ENCODE assay signal across 28 cellular contexts in genomic region chr1:46820560-46821060, GRCh38. TPM values are rescaled to one million over a fixed set of nuclear protein-coding genes. Genes with fewer than 3 reads are reported as not detected.
DNase-seq lines count a peak whose midpoint lies in the region; ATAC-seq, FAIRE-seq and TF ChIP-seq lines count a peak whose summit lies in the region.
"Had no signal": no experiment of that assay in that cellular context is flagged by ENCODE, and none has a peak within 500 bp of the region (broad histone marks: within the 10 kb centered on the region; RNA-seq: fewer than 3 reads in every experiment).

No MANE protein-coding gene starts in this region.

- no peaks in the 10 kb centered on the region for H3K27me3 Mint-ChIP-seq in osteocyte (ENCODE audit: unreplicated experiment)

- no peaks in the 10 kb centered on the region for H3K4me1 Mint-ChIP-seq in osteocyte (ENCODE audit: unreplicated experiment)
- H3K4me1 Mint-ChIP-seq: IgD-negative memory B cell had no signal

- ATAC-seq in heart right ventricle, result peak in 7 of 8 donors; percentile 72 to 87 (median 79)
- no peak for ATAC-seq in HG03039 (IDR thresholded peaks at IDR 0.05; ENCODE audit: unreplicated experiment)
- ATAC-seq: stimulated activated naive CD8-positive, alpha-beta T cell treated with anti-CD3 and anti-CD28 coated beads, Interleukin-15, Interleukin-2, amounts not matched to agents 100 U/mL and 50 U/mL, for 24 hours; WTC11 had no signal

- no peak overlapping the region for H3K4me3 Mint-ChIP-seq in osteocyte (ENCODE audit: unreplicated experiment)
- H3K4me3 Mint-ChIP-seq: IgD-negative memory B cell, natural killer cell, WTC11 had no signal

- H3K4me3 ChIP-seq in heart right ventricle, result no peak overlapping the region
- H3K4me3 ChIP-seq: right lobe of liver, tibial artery had no signal

- no peaks in the 10 kb centered on the region for H3K9me3 Mint-ChIP-seq in osteocyte (ENCODE audit: unreplicated experiment)
- H3K9me3 Mint-ChIP-seq: IgD-negative memory B cell, natural killer cell had no signal

- DNase-seq in DMS79 treated with DMSO at 0.1 percent for 48 hours (lab: John Stamatoyannopoulos, UW) (peak; percentile 75), NCI-H2196 (lab: John Stamatoyannopoulos, UW; ENCODE audit: unreplicated experiment) (peak; percentile 14), heart right ventricle (peak; percentile 27 to 40), osteocyte (ENCODE audit: extremely low spot score, unreplicated experiment) (peak; percentile 66), HTR-8/SVneo (ENCODE audit: insufficient read length, low spot score) (no peak), NCI-H2107 (lab: John Stamatoyannopoulos, UW) (no peak), D341Med (ENCODE audit: low spot score) (no peak)
- DNase-seq: activated CD4-positive, alpha-beta T cell treated with anti-CD3 and anti-CD28 coated beads, Interleukin-2, amount 50 U/mL, for 4 hours; activated CD8-positive, alpha-beta memory T cell treated with anti-CD3 and anti-CD28 coated beads, Interleukin-2, amount 50 U/mL, for 4 hours; activated naive CD4-positive, alpha-beta T cell treated with anti-CD3 and anti-CD28 coated beads, Interleukin-2, amount 50 U/mL, for 16 hours; amygdala; C1 segment of cervical spinal cord; caudate nucleus; natural killer cell; NCI-H226; NCI-H82; OCI-M1; right lobe of liver; stimulated activated naive CD8-positive, alpha-beta T cell treated with anti-CD3 and anti-CD28 coated beads, Interleukin-15, Interleukin-2, amounts not matched to agents 100 U/mL and 50 U/mL, for 24 hours; SW 1271; T1000; tibial artery had no signal

- no peaks in the 10 kb centered on the region for H3K36me3 ChIP-seq in heart right ventricle
- H3K36me3 ChIP-seq: right lobe of liver had no signal

- peaks cover 0 to 4% (median 0%) of the 10 kb centered on the region in 11 donors for H3K9me3 ChIP-seq in heart right ventricle
- H3K9me3 ChIP-seq: right lobe of liver, tibial artery had no signal

- H3K27ac ChIP-seq in heart right ventricle, result peak overlapping the region in 8 of 10 donors; percentile 25 to 66 (median 43)
- H3K27ac ChIP-seq: right lobe of liver, tibial artery had no signal

- TF ChIP-seq CTCF in heart right ventricle (IDR thresholded peaks at IDR 0.05) (no peak), osteocyte (IDR thresholded peaks at IDR 0.05) (no peak)

- no peaks in the 10 kb centered on the region for H3K36me3 Mint-ChIP-seq in osteocyte (ENCODE audit: unreplicated experiment)
- H3K36me3 Mint-ChIP-seq: natural killer cell, WTC11 had no signal

- H3K27ac Mint-ChIP-seq in osteocyte (ENCODE audit: unreplicated experiment), result no peak overlapping the region
- H3K27ac Mint-ChIP-seq: IgD-negative memory B cell, natural killer cell, WTC11 had no signal

- peaks cover 0 to 21% (median 5%) of the 10 kb centered on the region in 9 donors for H3K4me1 ChIP-seq in heart right ventricle
- H3K4me1 ChIP-seq: right lobe of liver, tibial artery had no signal

- WGBS in heart right ventricle, 2 donors, result 49 to 58% methylated on average over 5 of the region's 5 CpGs

- no peaks in the 10 kb centered on the region for H3K27me3 ChIP-seq in heart right ventricle
- H3K27me3 ChIP-seq: right lobe of liver, tibial artery had no signal

- no peak for FAIRE-seq in HTR-8/SVneo (lab: Jason Lieb, UNC)

- intact Hi-C loops in heart right ventricle (cut with DNase I), result no loop called here

RNA-seq across cellular contexts. Expression of gene CYP4B1, which starts 21.8 kb away (rescaled TPM):
- total RNA-seq in heart right ventricle (10 to 100 TPM in 3 of 10 donors, 1 to 10 TPM in 4, under 1 TPM in 3; 0.77 to 22.5 (median 3.8) TPM), osteocyte (not detected in 2 replicates)
- 10 to 100 TPM; 15.9 to 33.2 TPM for polyA plus RNA-seq in heart right ventricle
- total RNA-seq: G401, glomerular endothelial cell, natural killer cell had no signal
- polyA plus RNA-seq: AG04450, IgD-negative memory B cell had no signal

Comparison
In these comparisons a context has a peak if more than half of its experiments do, and no peak if none do; other contexts are left out.
1. DNase-seq: peak in DMS79 treated with DMSO at 0.1 percent for 48 hours (single experiment), NCI-H2196 (single experiment), heart right ventricle (2 of 2) and osteocyte (single experiment); none in HTR-8/SVneo (single experiment), NCI-H2107 (single experiment) and D341Med (single experiment).